Comparison of ENCODE assay signal across 24 cellular contexts in the genomic region with DNA sequence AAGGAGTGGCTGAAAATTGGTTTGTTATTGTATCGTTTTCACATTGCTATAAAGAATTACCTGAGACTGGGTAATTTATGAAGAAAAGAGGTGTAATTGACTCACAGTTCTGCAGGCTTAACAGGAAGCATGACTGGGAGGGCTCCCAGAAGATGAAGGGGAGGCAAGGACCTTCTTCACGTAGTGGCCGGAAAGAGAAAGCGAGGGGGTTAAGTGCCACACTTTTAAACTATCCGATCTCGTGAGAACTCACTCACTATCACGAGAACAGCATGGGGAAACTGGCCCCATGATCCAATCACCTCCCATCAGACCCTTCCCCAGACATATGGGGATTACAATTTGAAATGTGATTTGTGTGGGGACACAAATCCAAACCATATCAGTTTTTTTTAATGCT.
DNase-seq lines count a peak whose midpoint lies in the region; ATAC-seq and TF ChIP-seq lines count a peak whose summit lies in the region.
"Had no signal": no experiment of that assay in that cellular context is flagged by ENCODE, and none has a peak within 500 bp of the region (broad histone marks: within the 10 kb centered on the region; RNA-seq: fewer than 3 reads in every experiment).

No MANE protein-coding gene starts in this region.

- H3K4me1 Mint-ChIP-seq in activated naive CD4-positive, alpha-beta T cell treated with anti-CD3 and anti-CD28 coated beads, Interleukin-2, amount 10 ng/mL, durations not matched to agents 7 days and 5 days: peaks cover 43% of the 10 kb centered on the region
- H3K4me1 Mint-ChIP-seq in activated CD8-positive, alpha-beta T cell treated with anti-CD3 and anti-CD28 coated beads, Interleukin-2, amount 10 ng/mL, durations not matched to agents 7 days and 5 days (ENCODE audit: low read depth): peaks cover 39% of the 10 kb centered on the region
- H3K4me1 Mint-ChIP-seq in naive thymus-derived CD8-positive, alpha-beta T cell: peaks cover 7 to 40% (median 29%) of the 10 kb centered on the region in 4 donors
- H3K4me1 Mint-ChIP-seq in CD4-positive, alpha-beta memory T cell: peaks cover 0 to 4% (median 2%) of the 10 kb centered on the region in 4 donors
- H3K4me1 Mint-ChIP-seq: neural progenitor cell had no signal

- H2AFZ ChIP-seq in OCI-LY1 (ENCODE audit: low read length): no peak overlapping the region
- H2AFZ ChIP-seq: neural progenitor cell had no signal

- H3K9me2 ChIP-seq in OCI-LY1 (ENCODE audit: low read depth, low read length): no peaks in the 10 kb centered on the region

- no peaks in the 10 kb centered on the region for H3K27me3 ChIP-seq in OCI-LY1 (ENCODE audit: insufficient read depth, low read length)
- H3K27me3 ChIP-seq in CD4-positive, alpha-beta memory T cell (ENCODE audit: insufficient read depth, low read length): no peaks in the 10 kb centered on the region
- H3K27me3 ChIP-seq: foreskin keratinocyte, MG63, neural progenitor cell had no signal

- peaks cover 40% of the 10 kb centered on the region for H3K4me1 ChIP-seq in OCI-LY1 (ENCODE audit: insufficient read depth, low read length, severe bottlenecking)
- H3K4me1 ChIP-seq in CD4-positive, alpha-beta memory T cell (ENCODE audit: insufficient read depth, low read length): peaks cover 10% of the 10 kb centered on the region
- H3K4me1 ChIP-seq: foreskin keratinocyte, left ventricle myocardium inferior had no signal

- peak overlapping the region; percentile 69 for H3K4me3 Mint-ChIP-seq in activated naive CD4-positive, alpha-beta T cell treated with anti-CD3 and anti-CD28 coated beads, Interleukin-2, amount 10 ng/mL, durations not matched to agents 7 days and 5 days
- peak overlapping the region; percentile 54 for H3K4me3 Mint-ChIP-seq in activated CD8-positive, alpha-beta T cell treated with anti-CD3 and anti-CD28 coated beads, Interleukin-2, amount 10 ng/mL, durations not matched to agents 7 days and 5 days
- peak overlapping the region in 2 of 10 donors; percentile 38 to 45 for H3K4me3 Mint-ChIP-seq in naive thymus-derived CD8-positive, alpha-beta T cell
- H3K4me3 Mint-ChIP-seq in CD4-positive, alpha-beta memory T cell: peak overlapping the region in 1 of 8 donors; percentile 36
- H3K4me3 Mint-ChIP-seq: neural progenitor cell; stimulated activated effector memory CD8-positive, alpha-beta T cell treated with anti-CD3 and anti-CD28 coated beads, Interleukin-12 subunit alpha, Interleukin-12 subunit beta, amount 100 ng/mL, for 72 hours had no signal

- H3K27ac ChIP-seq in OCI-LY1 (ENCODE audit: low read depth, low read length, poor library complexity, severe bottlenecking): peak overlapping the region; percentile 73
- H3K27ac ChIP-seq in CD4-positive, alpha-beta memory T cell (ENCODE audit: low read depth, low read length): no peak overlapping the region
- H3K27ac ChIP-seq: body of pancreas, foreskin keratinocyte, left ventricle myocardium inferior, neural progenitor cell, thoracic aorta, VCaP had no signal

- peak; percentile 17 for ATAC-seq in activated CD8-positive, alpha-beta T cell treated with anti-CD3 and anti-CD28 coated beads, Interleukin-2, amount 10 ng/mL, durations not matched to agents 7 days and 5 days
- ATAC-seq in naive thymus-derived CD8-positive, alpha-beta T cell: no peak
- ATAC-seq in GM21390 (IDR thresholded peaks at IDR 0.05; ENCODE audit: unreplicated experiment): no peak
- ATAC-seq: body of pancreas; foreskin keratinocyte; stimulated activated effector memory CD8-positive, alpha-beta T cell treated with anti-CD3 and anti-CD28 coated beads, Interleukin-12 subunit alpha, Interleukin-12 subunit beta, amount 100 ng/mL, for 72 hours had no signal

- peak; percentile 46 for DNase-seq in activated naive CD4-positive, alpha-beta T cell treated with anti-CD3 and anti-CD28 coated beads, Interleukin-2, amount 10 ng/mL, durations not matched to agents 7 days and 5 days
- no peak for DNase-seq in activated naive CD4-positive, alpha-beta T cell treated with anti-CD3 and anti-CD28 coated beads, Interleukin-2, amount 50 U/mL, for 16 hours
- peak; percentile 29 for DNase-seq in activated CD8-positive, alpha-beta T cell treated with anti-CD3 and anti-CD28 coated beads, Interleukin-2, amount 10 ng/mL, durations not matched to agents 7 days and 5 days
- no peak for DNase-seq in naive thymus-derived CD8-positive, alpha-beta T cell
- no peak for DNase-seq in CD4-positive, alpha-beta memory T cell
- DNase-seq: activated CD8-positive, alpha-beta memory T cell treated with anti-CD3 and anti-CD28 coated beads, Interleukin-2, amount 50 U/mL, for 48 hours; body of pancreas; DMS153; effector CD8-positive, alpha-beta T cell; erythroblast; foreskin keratinocyte; GF-D8; H7; left ventricle myocardium inferior; MG63; NCI-H446 treated with DMSO at 0.1 percent for 48 hours; NK-92 treated with Interleukin-12 subunit alpha and Interleukin-12 subunit beta, amount 100 ng/mL, for 24 hours had no signal

- peak overlapping the region; percentile 71 for H3K27ac Mint-ChIP-seq in activated naive CD4-positive, alpha-beta T cell treated with anti-CD3 and anti-CD28 coated beads, Interleukin-2, amount 10 ng/mL, durations not matched to agents 7 days and 5 days
- H3K27ac Mint-ChIP-seq in activated CD8-positive, alpha-beta T cell treated with anti-CD3 and anti-CD28 coated beads, Interleukin-2, amount 10 ng/mL, durations not matched to agents 7 days and 5 days: peak overlapping the region; percentile 31
- H3K27ac Mint-ChIP-seq in naive thymus-derived CD8-positive, alpha-beta T cell: peak overlapping the region in 6 of 10 donors; percentile 32 to 78 (median 58)
- no peak overlapping the region for H3K27ac Mint-ChIP-seq in CD4-positive, alpha-beta memory T cell
- H3K27ac Mint-ChIP-seq: neural progenitor cell; progenitor cell of endocrine pancreas; stimulated activated effector memory CD8-positive, alpha-beta T cell treated with anti-CD3 and anti-CD28 coated beads, Interleukin-12 subunit alpha, Interleukin-12 subunit beta, amount 100 ng/mL, for 72 hours had no signal

- intact Hi-C loops in CD4-positive, alpha-beta memory T cell (cut with micrococcal nuclease): no loop called here

- CTCF ChIA-PET in activated naive CD4-positive, alpha-beta T cell treated with anti-CD3 and anti-CD28 coated beads, Interleukin-2, amount 10 ng/mL, durations not matched to agents 7 days and 5 days (lab: Charles Lee): interaction anchor here (4.5 to 4.9 kb wide), 2 partner anchors 17 to 49 kb away, joined by 29 to 74 read pairs; no protein-coding TSS in a partner anchor
- CTCF ChIA-PET in activated CD8-positive, alpha-beta T cell treated with anti-CD3 and anti-CD28 coated beads, Interleukin-2, amount 10 ng/mL, durations not matched to agents 7 days and 5 days (lab: Charles Lee): interaction anchor here (1.3 to 5.2 kb wide), 2 partner anchors 14 to 17 kb away, joined by 4 to 90 read pairs; no protein-coding TSS in a partner anchor
- CTCF ChIA-PET in CD4-positive, alpha-beta memory T cell (lab: Charles Lee; ENCODE audit: partially characterized antibody): no interaction called here

- no peaks in the 10 kb centered on the region for H3F3A ChIP-seq in OCI-LY1 (ENCODE audit: insufficient read depth, low read length)

- POLR2A ChIA-PET in activated CD8-positive, alpha-beta T cell treated with anti-CD3 and anti-CD28 coated beads, Interleukin-2, amount 10 ng/mL, durations not matched to agents 7 days and 5 days (lab: Charles Lee): interaction anchor here (3.6 kb wide), 1 partner anchor 17 kb away, joined by 50 read pairs; no protein-coding TSS in a partner anchor
- POLR2A ChIA-PET in naive thymus-derived CD8-positive, alpha-beta T cell (lab: Charles Lee): interaction anchor here (2.7 kb wide), 1 partner anchor 17 kb away, joined by 21 read pairs; no protein-coding TSS in a partner anchor
- POLR2A ChIA-PET in CD4-positive, alpha-beta memory T cell (lab: Charles Lee; ENCODE audit: partially characterized antibody): no interaction called here

- no peaks in the 10 kb centered on the region for H3K9me3 ChIP-seq in OCI-LY1 (ENCODE audit: low read length)
- H3K9me3 ChIP-seq in CD4-positive, alpha-beta memory T cell (ENCODE audit: control insufficient read depth in 1 of 2, low read length in 2 of 2): no peaks in the 10 kb centered on the region
- H3K9me3 ChIP-seq: body of pancreas, left ventricle myocardium inferior, MG63, thoracic aorta had no signal

- H3K9me3 Mint-ChIP-seq in activated naive CD4-positive, alpha-beta T cell treated with anti-CD3 and anti-CD28 coated beads, Interleukin-2, amount 10 ng/mL, durations not matched to agents 7 days and 5 days: no peaks in the 10 kb centered on the region
- H3K9me3 Mint-ChIP-seq in activated CD8-positive, alpha-beta T cell treated with anti-CD3 and anti-CD28 coated beads, Interleukin-2, amount 10 ng/mL, durations not matched to agents 7 days and 5 days (ENCODE audit: insufficient read depth): no peaks in the 10 kb centered on the region
- no peaks in the 10 kb centered on the region for H3K9me3 Mint-ChIP-seq in naive thymus-derived CD8-positive, alpha-beta T cell
- H3K9me3 Mint-ChIP-seq in CD4-positive, alpha-beta memory T cell: no peaks in the 10 kb centered on the region
- H3K9me3 Mint-ChIP-seq: neural progenitor cell; stimulated activated effector memory CD8-positive, alpha-beta T cell treated with anti-CD3 and anti-CD28 coated beads, Interleukin-12 subunit alpha, Interleukin-12 subunit beta, amount 100 ng/mL, for 72 hours had no signal

- H3K4me2 ChIP-seq in OCI-LY1 (ENCODE audit: low read length): peak overlapping the region; percentile 38; the same call in 1 of the 2 replicates
- H3K4me2 ChIP-seq: neural progenitor cell had no signal

- H3K9ac ChIP-seq in OCI-LY1 (ENCODE audit: low read length): no peak overlapping the region; the same call in 1 of the 2 replicates
- H3K9ac ChIP-seq: neural progenitor cell had no signal

- no peaks in the 10 kb centered on the region for H4K20me1 ChIP-seq in OCI-LY1 (ENCODE audit: insufficient read depth, low read length)

- H3K79me2 ChIP-seq in OCI-LY1 (ENCODE audit: insufficient read depth, low read length): no peaks in the 10 kb centered on the region

- peak overlapping the region; percentile 34 for H3K4me3 ChIP-seq in OCI-LY1 (ENCODE audit: low read depth, low read length, poor library complexity, severe bottlenecking)
- no peak overlapping the region for H3K4me3 ChIP-seq in CD4-positive, alpha-beta memory T cell (ENCODE audit: low read length in 2 of 2)
- H3K4me3 ChIP-seq: body of pancreas, left ventricle myocardium inferior, MG63, neural progenitor cell, thoracic aorta had no signal

- no peaks in the 10 kb centered on the region for H3K27me3 Mint-ChIP-seq in activated naive CD4-positive, alpha-beta T cell treated with anti-CD3 and anti-CD28 coated beads, Interleukin-2, amount 10 ng/mL, durations not matched to agents 7 days and 5 days
- H3K27me3 Mint-ChIP-seq in activated CD8-positive, alpha-beta T cell treated with anti-CD3 and anti-CD28 coated beads, Interleukin-2, amount 10 ng/mL, durations not matched to agents 7 days and 5 days (ENCODE audit: low read depth): no peaks in the 10 kb centered on the region
- H3K27me3 Mint-ChIP-seq in naive thymus-derived CD8-positive, alpha-beta T cell: peaks cover 0 to 3% (median 0%) of the 10 kb centered on the region in 5 donors
- H3K27me3 Mint-ChIP-seq in CD4-positive, alpha-beta memory T cell: peaks cover 6 to 10% of the 10 kb centered on the region in 2 donors

- no peaks in the 10 kb centered on the region for H3K36me3 ChIP-seq in OCI-LY1 (ENCODE audit: insufficient read depth, low read length)
- H3K36me3 ChIP-seq in CD4-positive, alpha-beta memory T cell (ENCODE audit: insufficient read depth, low read length): no peaks in the 10 kb centered on the region
- H3K36me3 ChIP-seq: left ventricle myocardium inferior, MG63, neural progenitor cell, thoracic aorta had no signal

- TF ChIP-seq CTCF in OCI-LY1 (IDR thresholded peaks at IDR 0.05; ENCODE audit: low read length): no peak

- peaks cover 2% of the 10 kb centered on the region for H3K36me3 Mint-ChIP-seq in activated naive CD4-positive, alpha-beta T cell treated with anti-CD3 and anti-CD28 coated beads, Interleukin-2, amount 10 ng/mL, durations not matched to agents 7 days and 5 days
- H3K36me3 Mint-ChIP-seq in activated CD8-positive, alpha-beta T cell treated with anti-CD3 and anti-CD28 coated beads, Interleukin-2, amount 10 ng/mL, durations not matched to agents 7 days and 5 days (ENCODE audit: low read depth): no peaks in the 10 kb centered on the region
- H3K36me3 Mint-ChIP-seq in naive thymus-derived CD8-positive, alpha-beta T cell: no peaks in the 10 kb centered on the region
- H3K36me3 Mint-ChIP-seq in CD4-positive, alpha-beta memory T cell: no peaks in the 10 kb centered on the region
- H3K36me3 Mint-ChIP-seq: neural progenitor cell; stimulated activated effector memory CD8-positive, alpha-beta T cell treated with anti-CD3 and anti-CD28 coated beads, Interleukin-12 subunit alpha, Interleukin-12 subunit beta, amount 100 ng/mL, for 72 hours had no signal

Comparison
In these comparisons a context has a peak if more than half of its experiments do, and no peak if none do; other contexts are left out.
1. DNase-seq: peak in activated naive CD4-positive, alpha-beta T cell treated with anti-CD3 and anti-CD28 coated beads, Interleukin-2, amount 10 ng/mL, durations not matched to agents 7 days and 5 days (single experiment) and activated CD8-positive, alpha-beta T cell treated with anti-CD3 and anti-CD28 coated beads, Interleukin-2, amount 10 ng/mL, durations not matched to agents 7 days and 5 days (single experiment); none in activated naive CD4-positive, alpha-beta T cell treated with anti-CD3 and anti-CD28 coated beads, Interleukin-2, amount 50 U/mL, for 16 hours (single experiment), naive thymus-derived CD8-positive, alpha-beta T cell (0 of 10) and CD4-positive, alpha-beta memory T cell (0 of 5).
2. H3K27ac Mint-ChIP-seq: peak in activated naive CD4-positive, alpha-beta T cell treated with anti-CD3 and anti-CD28 coated beads, Interleukin-2, amount 10 ng/mL, durations not matched to agents 7 days and 5 days (single experiment), activated CD8-positive, alpha-beta T cell treated with anti-CD3 and anti-CD28 coated beads, Interleukin-2, amount 10 ng/mL, durations not matched to agents 7 days and 5 days (single experiment) and naive thymus-derived CD8-positive, alpha-beta T cell (6 of 10); none in CD4-positive, alpha-beta memory T cell (0 of 7).